ENCODE assay signal across 8 cellular contexts in the genomic region with DNA sequence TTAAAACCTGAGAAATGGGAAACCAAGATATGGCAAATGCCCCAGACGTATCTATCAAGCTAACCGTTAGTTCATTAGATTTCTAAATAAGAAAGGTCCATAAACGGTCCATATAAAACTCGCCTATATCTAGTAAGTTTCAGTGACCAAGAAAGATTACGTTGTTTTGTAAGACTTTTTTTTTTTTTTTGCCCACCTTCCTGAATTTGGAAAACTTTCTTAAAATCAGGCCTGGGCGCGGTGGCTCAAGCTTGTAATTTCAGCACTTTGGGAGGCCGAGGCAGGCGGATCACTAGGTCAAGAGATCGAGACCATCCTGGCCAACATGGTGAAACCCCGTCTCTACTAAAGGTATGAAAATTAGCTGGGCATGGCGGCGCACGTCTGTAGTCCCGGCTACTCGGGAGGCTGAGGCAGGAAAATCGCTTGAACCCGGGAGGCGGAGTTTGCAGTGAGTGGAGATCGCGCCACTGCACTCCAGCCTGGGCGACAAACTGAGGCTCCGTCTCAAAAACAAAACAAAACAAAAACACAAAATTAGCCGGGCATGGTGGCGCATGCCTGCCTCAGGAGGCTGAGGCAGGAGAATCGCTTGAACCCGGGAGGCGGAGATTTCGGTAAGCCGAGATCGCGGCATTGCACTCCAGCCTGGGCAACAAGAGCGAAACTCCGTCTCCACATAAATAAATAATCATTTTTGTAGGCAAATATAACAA. TPM values are rescaled to one million over a fixed set of nuclear protein-coding genes. Genes with fewer than 3 reads are reported as not detected.
DNase-seq lines count a peak whose midpoint lies in the region; ATAC-seq, FAIRE-seq and TF ChIP-seq lines count a peak whose summit lies in the region.
"Not testable (repeated sequence)": the region's sequence is repeated elsewhere in the genome, so short reads cannot be mapped to it uniquely, and the experiment has no call there.

No MANE protein-coding gene starts in this region.

- DNase-seq in Daoy (ENCODE audit: low read depth), result peak; percentile 13
- peak; percentile 12 for DNase-seq in NCI-H1105 (lab: John Stamatoyannopoulos, UW)
- not testable (repeated sequence) for DNase-seq in T-helper 17 cell; HepG2 (ENCODE audit: low spot score); type B pancreatic cell (ENCODE audit: extremely low spot score, unreplicated experiment)
- peak; percentile 22 for DNase-seq in activated naive CD8-positive, alpha-beta T cell treated with anti-CD3 and anti-CD28 coated beads for 36 hours
- peak in 1 of 2 donors; percentile 53 for DNase-seq in psoas muscle

- H3K4me1 Mint-ChIP-seq in T-helper 17 cell (peaks cover 19% of the 10 kb centered on the region), type B pancreatic cell (ENCODE audit: unreplicated experiment) (peaks cover 24% of the 10 kb centered on the region)
- peaks cover 33% of the 10 kb centered on the region for H3K4me1 Mint-ChIP-seq in activated naive CD8-positive, alpha-beta T cell treated with anti-CD3 and anti-CD28 coated beads for 36 hours

- H3K27me3 ChIP-seq in esophagus (ENCODE audit: control insufficient read depth in 1 of 2, insufficient read depth in 2 of 2, low read length in 2 of 2); HepG2 (ENCODE audit: control insufficient read depth in 1 of 2, insufficient read depth in 2 of 2, low read length in 2 of 2); psoas muscle (ENCODE audit: insufficient read depth in 3 of 3, low read length in 2 of 3): not testable (repeated sequence)

- H3K79me2 ChIP-seq in HepG2 (ENCODE audit: insufficient read depth, low read length), result peaks cover 72% of the 10 kb centered on the region

- not testable (repeated sequence) for H3K36me3 Mint-ChIP-seq in T-helper 17 cell (ENCODE audit: low read depth)
- H3K36me3 Mint-ChIP-seq in activated naive CD8-positive, alpha-beta T cell treated with anti-CD3 and anti-CD28 coated beads for 36 hours, result peaks cover 41% of the 10 kb centered on the region
- H3K36me3 Mint-ChIP-seq in type B pancreatic cell, result peaks cover 40% of the 10 kb centered on the region

- not testable (repeated sequence) for H3K9me3 Mint-ChIP-seq in activated naive CD8-positive, alpha-beta T cell treated with anti-CD3 and anti-CD28 coated beads for 36 hours; type B pancreatic cell

- TSS peak; percentile 49 for BruUV-seq in HepG2 (replicated peaks; lab: Mats Ljungman, UMichigan)

- not testable (repeated sequence) for FAIRE-seq in HepG2 (lab: Jason Lieb, UNC)

- H3K4me3 Mint-ChIP-seq in T-helper 17 cell, result peak overlapping the region; percentile 99
- peak overlapping the region; percentile 99 for H3K4me3 Mint-ChIP-seq in activated naive CD8-positive, alpha-beta T cell treated with anti-CD3 and anti-CD28 coated beads for 36 hours
- peak overlapping the region; percentile 100 for H3K4me3 Mint-ChIP-seq in type B pancreatic cell

- peak overlapping the region; percentile 98 for H3K27ac Mint-ChIP-seq in T-helper 17 cell
- peak overlapping the region; percentile 93 for H3K27ac Mint-ChIP-seq in activated naive CD8-positive, alpha-beta T cell treated with anti-CD3 and anti-CD28 coated beads for 36 hours
- peak overlapping the region; percentile 99 for H3K27ac Mint-ChIP-seq in type B pancreatic cell

- POLR2A ChIA-PET in HepG2 (lab: Yijun Ruan, JAX), result interaction anchor here (2.4 kb wide), 1 partner anchor 61 kb away, joined by 24 read pairs; no protein-coding TSS in a partner anchor

- not testable (repeated sequence) for H3K27me3 Mint-ChIP-seq in T-helper 17 cell; activated naive CD8-positive, alpha-beta T cell treated with anti-CD3 and anti-CD28 coated beads for 36 hours; type B pancreatic cell

- TF ChIP-seq CTCF in HepG2 (CRISPR knock-in tag; IDR thresholded peaks at IDR 0.05); psoas muscle (IDR thresholded peaks at IDR 0.05); type B pancreatic cell (conservative IDR thresholded peaks at IDR 0.05): not testable (repeated sequence)

- CTCF ChIA-PET in HepG2 (lab: Yijun Ruan, JAX; ENCODE audit: low intra/inter-chr PET ratio, low total read pairs), result not testable (repeated sequence)

- peak overlapping the region; percentile 99 for H3K9ac ChIP-seq in HepG2 (ENCODE audit: insufficient read depth, low read depth, low read length)

- peak overlapping the region; percentile 50 to 100 for H3K27ac ChIP-seq in esophagus (ENCODE audit: low read depth in 2 of 2, low read length in 1 of 2)
- H3K27ac ChIP-seq in HepG2 (ENCODE audit: extremely low read length, insufficient read depth, low read length), result peak overlapping the region; percentile 99
- peak overlapping the region; percentile 100 for H3K27ac ChIP-seq in psoas muscle

- not testable (repeated sequence) for TF ChIP-seq POLR2A in HepG2 (IDR thresholded peaks at IDR 0.05; ENCODE audit: insufficient read depth in 1 of 2, low read depth in 2 of 2, low read length in 2 of 2)

- not testable (repeated sequence) for ATAC-seq in T-helper 17 cell, HepG2, psoas muscle

- peak overlapping the region; percentile 76 for H3K4me2 ChIP-seq in HepG2 (ENCODE audit: low read depth, low read length)

- not testable (repeated sequence) for H2AFZ ChIP-seq in HepG2 (ENCODE audit: low read length)

- in situ Hi-C loops in HepG2 (cut with HindIII; ENCODE audit: extremely low pct_ligation_motif_present, low pct_unique_long_range_greater_than_20kb), result not testable (repeated sequence)

- WGBS in esophagus, 2 donors, result 7 to 9% methylated on average over 34 of the region's 34 CpGs
- under 1% methylated on average over 34 of the region's 34 CpGs for WGBS in HepG2 (ENCODE audit: low lambda C conversion rate)
- WGBS in psoas muscle, 3 donors, result 16 to 20% (median 18%) methylated on average over 34 of the region's 34 CpGs

- not testable (repeated sequence) for H3K9me3 ChIP-seq in T-helper 17 cell (ENCODE audit: control insufficient read depth, low read length, poor library complexity, severe bottlenecking); esophagus (ENCODE audit: control insufficient read depth in 2 of 2, insufficient read depth in 1 of 2, low read depth in 1 of 2, low read length in 1 of 2); HepG2 (ENCODE audit: low read length); psoas muscle

- TF ChIP-seq EP300 in HepG2 (IDR thresholded peaks at IDR 0.05; ENCODE audit: low read depth in 2 of 2, low read length in 2 of 2); HepG2 (CRISPR knock-in tag; IDR thresholded peaks at IDR 0.05; ENCODE audit: borderline replicate concordance): not testable (repeated sequence)

- H3K4me3 ChIP-seq in esophagus (ENCODE audit: low read depth in 1 of 2, low read length in 2 of 2) (peak overlapping the region; percentile 40 to 77), HepG2 (replicated peaks in 1 of 3; ENCODE audit: insufficient read depth in 1 of 3, low read depth in 2 of 3, low read length in 3 of 3) (peak overlapping the region; percentile 85 to 90 (median 87)), psoas muscle (peak overlapping the region; percentile 100)

- intact Hi-C loops in HepG2 (cut with micrococcal nuclease; ENCODE audit: unreplicated experiment) (loop anchor here (5.0 kb wide), 1 partner anchor 140 kb away; the partner anchor contains the start of gene MTMR12), psoas muscle (cut with DNase I) (loop anchor here in 1 of 2 donors (10.0 kb wide), 1 partner anchor 52 kb away; no protein-coding TSS in a partner anchor)

- H4K20me1 ChIP-seq in HepG2 (ENCODE audit: insufficient read depth, low read length), result peaks cover 37% of the 10 kb centered on the region

- H3K36me3 ChIP-seq in esophagus (ENCODE audit: control insufficient read depth in 2 of 2, insufficient read depth in 2 of 2, low read length in 1 of 2), result not testable (repeated sequence)
- peaks cover 6 to 30% of the 10 kb centered on the region in 2 experiments for H3K36me3 ChIP-seq in HepG2 (replicated peaks in 1 of 2; ENCODE audit: control insufficient read depth in 1 of 2, insufficient read depth in 2 of 2, low read length in 2 of 2)
- H3K36me3 ChIP-seq in psoas muscle (ENCODE audit: insufficient read depth in 1 of 2, low read depth in 1 of 2), result peaks cover 0 to 32% of the 10 kb centered on the region in 2 donors

- not testable (repeated sequence) for H3K4me1 ChIP-seq in esophagus (ENCODE audit: control insufficient read depth in 2 of 2, insufficient read depth in 2 of 2, low read length in 1 of 2)
- peaks cover 58% of the 10 kb centered on the region for H3K4me1 ChIP-seq in HepG2 (ENCODE audit: insufficient read depth, low read length)
- H3K4me1 ChIP-seq in psoas muscle, result peaks cover 44% of the 10 kb centered on the region

- not testable (repeated sequence) for TF ChIP-seq RAD21 in HepG2 (CRISPR knock-in tag; IDR thresholded peaks at IDR 0.05)

RNA-seq across cellular contexts. Expression of gene GOLPH3, which starts 1.8 kb away (rescaled TPM):
- 54.3 and 54.7 TPM in 2 replicates for total RNA-seq in Daoy (2014; rRNA removed; shearing (Covaris generic))
- total RNA-seq in T-helper 17 cell, result 10 to 100 TPM; 59.1 to 61.9 TPM
- 10 to 100 TPM; 68.0 to 72.6 TPM for total RNA-seq in activated naive CD8-positive, alpha-beta T cell treated with anti-CD3 and anti-CD28 coated beads for 36 hours
- 10 to 100 TPM; 31.9 to 34.9 TPM for polyA plus RNA-seq in esophagus
- 84.5 and 102 TPM in 2 replicates for total RNA-seq in HepG2 (2016; rRNA removed; fragmentation: Illumina TruSeq; extraction: Trizol)
- total RNA-seq in HepG2 (2016; cell fraction: cytosol; rRNA removed; fragmentation: Illumina TruSeq; extraction: Trizol; ENCODE audit: low read depth), result 20.7 and 21.6 TPM in 2 replicates
- 86.0 and 93.9 TPM in 2 replicates for total RNA-seq in HepG2 (2016; cell fraction: insoluble cytoplasmic fraction; rRNA removed; fragmentation: Illumina TruSeq; extraction: Trizol)
- 76.0 and 82.4 TPM in 2 replicates for total RNA-seq in HepG2 (2016; cell fraction: membrane; rRNA removed; fragmentation: Illumina TruSeq; extraction: Trizol)
- total RNA-seq in HepG2 (2016; cell fraction: nucleus; rRNA removed; fragmentation: Illumina TruSeq; extraction: Trizol), result 42.1 and 43.2 TPM in 2 replicates
- 52.5 and 59.5 TPM in 2 replicates for polyA plus RNA-seq in HepG2 (2011; rRNA removed)
- polyA plus RNA-seq in HepG2 (2011; cell fraction: cytosol; rRNA removed), result 36.8 and 52.8 TPM in 2 replicates
- 22.0 TPM in 2 replicates for polyA plus RNA-seq in HepG2 (2011; cell fraction: nucleus; rRNA removed)
- polyA plus RNA-seq in HepG2 (2012), result 57.7 and 69.6 TPM in 2 replicates
- polyA plus RNA-seq in HepG2 (2016; cell fraction: cytosol; fragmentation: Illumina TruSeq; extraction: Trizol; ENCODE audit: low read depth), result 12.8 and 16.5 TPM in 2 replicates
- polyA plus RNA-seq in HepG2 (2016; cell fraction: insoluble cytoplasmic fraction; fragmentation: Illumina TruSeq; extraction: Trizol; ENCODE audit: low read depth), result 135 and 138 TPM in 2 replicates
- 56.5 and 60.8 TPM in 2 replicates for polyA plus RNA-seq in HepG2 (2016; cell fraction: membrane; fragmentation: Illumina TruSeq; extraction: Trizol; ENCODE audit: low read depth)
- 72.8 and 76.3 TPM in 2 replicates for polyA plus RNA-seq in HepG2 (2016; cell fraction: nucleus; fragmentation: Illumina TruSeq; extraction: Trizol; ENCODE audit: insufficient read depth, low read depth)
- 91.4 and 138 TPM in 2 replicates for polyA minus RNA-seq in HepG2 (2011; rRNA and poly(A)+ RNA removed; ENCODE audit: low replicate concordance)
- 69.1 and 70.2 TPM in 2 replicates for polyA minus RNA-seq in HepG2 (2011; cell fraction: cytosol; rRNA and poly(A)+ RNA removed)
- polyA minus RNA-seq in HepG2 (2011; cell fraction: nucleus; rRNA and poly(A)+ RNA removed), result 52.3 and 58.3 TPM in 2 replicates
- total RNA-seq in psoas muscle, result 10 to 100 TPM; 23.0 to 55.3 (median 35.0) TPM
- 10 to 100 TPM; 25.4 to 36.8 (median 31.0) TPM for polyA plus RNA-seq in psoas muscle
- total RNA-seq in type B pancreatic cell (ENCODE audit: low replicate concordance), result 72.9 and 102 TPM in 2 replicates
